Comparison of ENCODE assay signal across 30 cellular contexts in genomic region chr6:77172578-77172977, GRCh38.
"Had no signal": no experiment of that assay in that cellular context is flagged by ENCODE, and none has a peak within 500 bp of the region (broad histone marks: within the 10 kb centered on the region; RNA-seq: fewer than 3 reads in every experiment).

No MANE protein-coding gene starts in this region.

- H3K4me1 Mint-ChIP-seq: activated CD4-positive, alpha-beta memory T cell treated with anti-CD3 and anti-CD28 coated beads, Interleukin-2, amount 10 ng/mL, durations not matched to agents 7 days and 5 days; activated naive CD4-positive, alpha-beta T cell treated with anti-CD3 and anti-CD28 coated beads, Interleukin-2, amount 50 U/mL, for 24 hours; activated naive CD8-positive, alpha-beta T cell treated with anti-CD3 and anti-CD28 coated beads, Interleukin-2, amount 10 ng/mL, durations not matched to agents 7 days and 5 days had no signal

- DNase-seq: activated CD4-positive, alpha-beta memory T cell treated with anti-CD3 and anti-CD28 coated beads, Interleukin-2, amount 10 ng/mL, durations not matched to agents 7 days and 5 days; activated CD4-positive, alpha-beta T cell treated with anti-CD3 and anti-CD28 coated beads for 1 hour; activated CD4-positive, alpha-beta T cell treated with anti-CD3 and anti-CD28 coated beads for 48 hours; activated CD4-positive, CD25-positive, alpha-beta regulatory T cell; activated gamma-delta T cell; activated naive CD4-positive, alpha-beta T cell treated with Interleukin-2 at 50 U/mL for 16 hours; activated naive CD8-positive, alpha-beta T cell treated with anti-CD3 and anti-CD28 coated beads, Interleukin-2, amount 10 ng/mL, durations not matched to agents 7 days and 5 days; activated T-cell treated with anti-CD3 and anti-CD28 coated beads, Interleukin-2, amount 50 U/mL, for 24 hours; body of pancreas; caudate nucleus; KG1; MG63; NCI-H1048; NCI-H1105 treated with DMSO at 0.1 percent for 48 hours; NCI-H1436; NCI-H1694; NCI-H1930; NCI-H2081 treated with DMSO at 0.1 percent for 48 hours; NCI-H345; NCI-H524 treated with DMSO at 0.1 percent for 48 hours; SIG-M5; SW 1271; T-helper 1 cell; T-helper 2 cell; T-helper 9 cell had no signal

- H3K27ac Mint-ChIP-seq: activated CD4-positive, alpha-beta memory T cell treated with anti-CD3 and anti-CD28 coated beads, Interleukin-2, amount 10 ng/mL, durations not matched to agents 7 days and 5 days; activated naive CD4-positive, alpha-beta T cell treated with anti-CD3 and anti-CD28 coated beads, Interleukin-2, amount 50 U/mL, for 24 hours; activated naive CD8-positive, alpha-beta T cell treated with anti-CD3 and anti-CD28 coated beads, Interleukin-2, amount 10 ng/mL, durations not matched to agents 7 days and 5 days; activated T-cell treated with anti-CD3 and anti-CD28 coated beads, Interleukin-2, amount 50 U/mL, for 24 hours; activated T-helper 2 cell treated with anti-CD3 and anti-CD28 coated beads, Interferon-gamma antibody, Interleukin-2, Interleukin-4, amounts not matched to agents 10 μg/mL and 5 μg/mL and 100 μg/mL, durations not matched to agents 14 hours and 24 hours and 36 hours had no signal

- H3K27me3 ChIP-seq: body of pancreas, breast epithelium, MG63 had no signal

- H3K4me3 ChIP-seq: body of pancreas, breast epithelium, MG63 had no signal

- H3K36me3 Mint-ChIP-seq: activated naive CD4-positive, alpha-beta T cell treated with anti-CD3 and anti-CD28 coated beads, Interleukin-2, amount 50 U/mL, for 24 hours had no signal

- H3K36me3 ChIP-seq: breast epithelium, MG63 had no signal

- H3K27ac ChIP-seq: body of pancreas, breast epithelium, VCaP had no signal

- H3K9me3 ChIP-seq: body of pancreas, breast epithelium, MG63 had no signal

- H3K9me3 Mint-ChIP-seq: activated naive CD4-positive, alpha-beta T cell treated with anti-CD3 and anti-CD28 coated beads, Interleukin-2, amount 50 U/mL, for 24 hours had no signal

- H3K4me3 Mint-ChIP-seq: activated CD4-positive, alpha-beta memory T cell treated with anti-CD3 and anti-CD28 coated beads, Interleukin-2, amount 10 ng/mL, durations not matched to agents 7 days and 5 days; activated naive CD4-positive, alpha-beta T cell treated with anti-CD3 and anti-CD28 coated beads, Interleukin-2, amount 50 U/mL, for 24 hours; activated naive CD8-positive, alpha-beta T cell treated with anti-CD3 and anti-CD28 coated beads, Interleukin-2, amount 10 ng/mL, durations not matched to agents 7 days and 5 days; activated T-cell treated with anti-CD3 and anti-CD28 coated beads, Interleukin-2, amount 50 U/mL, for 24 hours had no signal

- ATAC-seq: body of pancreas, Panc1 had no signal

- H3K27me3 Mint-ChIP-seq: activated CD4-positive, alpha-beta memory T cell treated with anti-CD3 and anti-CD28 coated beads, Interleukin-2, amount 10 ng/mL, durations not matched to agents 7 days and 5 days; activated naive CD4-positive, alpha-beta T cell treated with anti-CD3 and anti-CD28 coated beads, Interleukin-2, amount 50 U/mL, for 24 hours; activated naive CD8-positive, alpha-beta T cell treated with anti-CD3 and anti-CD28 coated beads, Interleukin-2, amount 10 ng/mL, durations not matched to agents 7 days and 5 days; activated T-cell treated with anti-CD3 and anti-CD28 coated beads, Interleukin-2, amount 50 U/mL, for 24 hours had no signal

- H3K4me1 ChIP-seq: body of pancreas, breast epithelium had no signal
